1 cellular context compared by ENCODE assay signal in genomic region chr20:19697415-19697814, GRCh38.
TF ChIP-seq lines count a peak whose summit lies in the region.

No MANE protein-coding gene starts in this region.

TF ChIP-seq in IMR-90, 13 proteins besides CTCF, POLR2A, EP300 and RAD21 (continued from another document):
- TF ChIP-seq ELK1 (IDR thresholded peaks at IDR 0.05; ENCODE audit: borderline replicate concordance, low read depth, low read length) (no peak), NFE2L2 (IDR thresholded peaks at IDR 0.05; ENCODE audit: low read depth, low read length) (no peak), RFX5 (IDR thresholded peaks at IDR 0.05; ENCODE audit: low read depth, low read length) (no peak), FOS (IDR thresholded peaks at IDR 0.05; ENCODE audit: low read depth, low read length) (no peak), CHD1 (IDR thresholded peaks at IDR 0.05; ENCODE audit: low read depth, low read length) (no peak), MAZ (IDR thresholded peaks at IDR 0.05; ENCODE audit: borderline replicate concordance, low read depth, low read length) (no peak)
TF ChIP-seq in IMR-90: peak in this region for 0.
